Comparison of ENCODE assay signal across 12 cellular contexts in genomic region chr12:25458047-25458552, GRCh38.
A peak's percentile ranks its signal among the peaks of the same experiment; 100 is the strongest.
DNase-seq lines count a peak whose midpoint lies in the region; ATAC-seq lines count a peak whose summit lies in the region.
"Had no signal": no experiment of that assay in that cellular context is flagged by ENCODE, and none has a peak within 500 bp of the region (broad histone marks: within the 10 kb centered on the region; RNA-seq: fewer than 3 reads in every experiment).

No MANE protein-coding gene starts in this region.

- no peaks in the 10 kb centered on the region for H3K4me1 Mint-ChIP-seq in activated T-cell treated with anti-CD3 and anti-CD28 coated beads, Interleukin-2, amount 50 U/mL, for 24 hours (ENCODE audit: low read depth)
- H3K4me1 Mint-ChIP-seq: activated T-helper 17 cell treated with anti-CD3 and anti-CD28 coated beads, Interleukin-2, amount 50 U/mL, for 72 hours had no signal

- no peaks in the 10 kb centered on the region for H3K27me3 ChIP-seq in skeletal muscle satellite cell (ENCODE audit: control insufficient read depth, insufficient read depth, low read length)
- H3K27me3 ChIP-seq: heart right ventricle had no signal

- no peak overlapping the region for H3K4me3 Mint-ChIP-seq in activated T-cell treated with anti-CD3 and anti-CD28 coated beads, Interleukin-2, amount 50 U/mL, for 24 hours
- H3K4me3 Mint-ChIP-seq: activated T-helper 17 cell treated with anti-CD3 and anti-CD28 coated beads, Interleukin-2, amount 50 U/mL, for 72 hours had no signal

- H3K9me3 Mint-ChIP-seq in activated T-cell treated with anti-CD3 and anti-CD28 coated beads, Interleukin-2, amount 50 U/mL, for 24 hours, result no peaks in the 10 kb centered on the region
- H3K9me3 Mint-ChIP-seq: activated T-helper 17 cell treated with anti-CD3 and anti-CD28 coated beads, Interleukin-2, amount 50 U/mL, for 72 hours had no signal

- no peaks in the 10 kb centered on the region for H3K36me3 ChIP-seq in skeletal muscle satellite cell (ENCODE audit: insufficient read depth, low read length)
- H3K36me3 ChIP-seq: heart right ventricle, pancreas had no signal

- peak overlapping the region; percentile 39 for H3K4me3 ChIP-seq in skeletal muscle satellite cell (ENCODE audit: low read length)
- H3K4me3 ChIP-seq: heart right ventricle, pancreas had no signal

- ATAC-seq in esophagus mucosa (peak; percentile 83), HG03442 (IDR thresholded peaks at IDR 0.05; ENCODE audit: unreplicated experiment) (no peak)
- ATAC-seq: activated T-helper 17 cell treated with anti-CD3 and anti-CD28 coated beads, Interleukin-2, amount 50 U/mL, for 72 hours had no signal

- peak; percentile 1 for DNase-seq in NCI-H1092 treated with DMSO at 0.1 percent for 48 hours (lab: John Stamatoyannopoulos, UW)
- DNase-seq in NCI-H1092 (lab: John Stamatoyannopoulos, UW), result no peak
- DNase-seq in RPMI8226, result peak; percentile 20
- no peak for DNase-seq in activated T-cell treated with anti-CD3 and anti-CD28 coated beads, Interleukin-2, amount 50 U/mL, for 24 hours
- no peak for DNase-seq in activated CD4-positive, alpha-beta T cell treated with anti-CD3 and anti-CD28 coated beads for 4 hours
- DNase-seq: heart right ventricle; stimulated activated naive CD4-positive, alpha-beta T cell treated with Interleukin-2 at 50 U/mL for 16 hours had no signal

- H3K4me1 ChIP-seq in skeletal muscle satellite cell (ENCODE audit: control insufficient read depth, insufficient read depth, low read length), result peaks cover 16% of the 10 kb centered on the region
- H3K4me1 ChIP-seq: pancreas had no signal

- no peaks in the 10 kb centered on the region for H3K36me3 Mint-ChIP-seq in activated T-cell treated with anti-CD3 and anti-CD28 coated beads, Interleukin-2, amount 50 U/mL, for 24 hours (ENCODE audit: low read depth)

- H3K9me3 ChIP-seq in skeletal muscle satellite cell (replicated peaks; ENCODE audit: low read length), result no peaks in the 10 kb centered on the region
- H3K9me3 ChIP-seq: pancreas had no signal

- H3K4me2 ChIP-seq in skeletal muscle satellite cell (ENCODE audit: low read length), result peak overlapping the region; percentile 67

- peak overlapping the region; percentile 27 for H3K9ac ChIP-seq in skeletal muscle satellite cell (ENCODE audit: low read depth, low read length)

- no peak overlapping the region for H3K27ac Mint-ChIP-seq in activated T-cell treated with anti-CD3 and anti-CD28 coated beads, Interleukin-2, amount 50 U/mL, for 24 hours
- H3K27ac Mint-ChIP-seq: activated T-helper 17 cell treated with anti-CD3 and anti-CD28 coated beads, Interleukin-2, amount 50 U/mL, for 72 hours had no signal

- H3K27me3 Mint-ChIP-seq in activated T-cell treated with anti-CD3 and anti-CD28 coated beads, Interleukin-2, amount 50 U/mL, for 24 hours, result peaks cover 13% of the 10 kb centered on the region

Comparison
In these comparisons a context has a peak if more than half of its experiments do, and no peak if none do; other contexts are left out.
1. DNase-seq: peak in NCI-H1092 treated with DMSO at 0.1 percent for 48 hours (single experiment) and RPMI8226 (single experiment); none in NCI-H1092 (single experiment), activated T-cell treated with anti-CD3 and anti-CD28 coated beads, Interleukin-2, amount 50 U/mL, for 24 hours (single experiment) and activated CD4-positive, alpha-beta T cell treated with anti-CD3 and anti-CD28 coated beads for 4 hours (0 of 2).